ENCODE assay signal across 22 cellular contexts in genomic region chr7:128865996-128866877, GRCh38. TPM values are rescaled to one million over a fixed set of nuclear protein-coding genes. Genes with fewer than 3 reads are reported as not detected.
"Had no signal": no experiment of that assay in that cellular context is flagged by ENCODE, and none has a peak within 500 bp of the region (broad histone marks: within the 10 kb centered on the region; RNA-seq: fewer than 3 reads in every experiment).

No MANE protein-coding gene starts in this region.

- H3K27ac Mint-ChIP-seq: endodermal cell; stimulated activated memory B cell treated with anti-CD40 and anti-IgM and Interleukin-4, amounts not matched to agents 10 μg/mL and 1 μg/mL and 100 μg/mL, for 72 hours; stimulated activated naive CD8-positive, alpha-beta T cell treated with anti-CD3 and anti-CD28 coated beads, Interleukin-15, Interleukin-2, amounts not matched to agents 100 ng/mL and 50 ng/mL, for 24 hours had no signal

- H3K9me3 Mint-ChIP-seq: endodermal cell; naive thymus-derived CD4-positive, alpha-beta T cell; stimulated activated memory B cell treated with anti-CD40 and anti-IgM and Interleukin-4, amounts not matched to agents 10 μg/mL and 1 μg/mL and 100 μg/mL, for 72 hours; stimulated activated naive CD8-positive, alpha-beta T cell treated with anti-CD3 and anti-CD28 coated beads, Interleukin-15, Interleukin-2, amounts not matched to agents 100 ng/mL and 50 ng/mL, for 24 hours had no signal

- ATAC-seq: left cardiac atrium; naive thymus-derived CD4-positive, alpha-beta T cell; psoas muscle; right lobe of liver; stimulated activated memory B cell treated with anti-CD40 and anti-IgM and Interleukin-4, amounts not matched to agents 10 μg/mL and 1 μg/mL and 100 μg/mL, for 72 hours; upper lobe of right lung had no signal

- DNase-seq: effector CD4-positive, alpha-beta T cell; endodermal cell; foreskin melanocyte; head of caudate nucleus; kidney; left cardiac atrium; left ventricle myocardium inferior; naive thymus-derived CD4-positive, alpha-beta T cell; retina; right lobe of liver; stimulated activated CD4-positive, alpha-beta T cell treated with anti-CD3 and anti-CD28 coated beads, Interleukin-4, amount 100 ng/mL, for 1 hour; stimulated activated CD8-positive, alpha-beta memory T cell treated with anti-CD3 and anti-CD28 coated beads, Interleukin-4, amount 100 ng/mL, for 48 hours; tibial artery; upper lobe of right lung had no signal

- FAIRE-seq: kidney had no signal

- H3K9me3 ChIP-seq: left ventricle myocardium inferior, psoas muscle, right lobe of liver, tibial artery, upper lobe of right lung, vagina had no signal

- H2AFZ ChIP-seq: hepatocyte had no signal

- H3K27me3 ChIP-seq: right lobe of liver, vagina had no signal

- H3K27ac ChIP-seq: coronary artery, hepatocyte, left ventricle myocardium inferior, psoas muscle, right lobe of liver, tibial artery, upper lobe of right lung, vagina had no signal

- H3K4me3 ChIP-seq: coronary artery, hepatocyte, left ventricle myocardium inferior, lung, psoas muscle, right lobe of liver, tibial artery, upper lobe of right lung, vagina had no signal

- H3K4me3 Mint-ChIP-seq: endodermal cell; stimulated activated memory B cell treated with anti-CD40 and anti-IgM and Interleukin-4, amounts not matched to agents 10 μg/mL and 1 μg/mL and 100 μg/mL, for 72 hours; stimulated activated naive CD8-positive, alpha-beta T cell treated with anti-CD3 and anti-CD28 coated beads, Interleukin-15, Interleukin-2, amounts not matched to agents 100 ng/mL and 50 ng/mL, for 24 hours had no signal

- H3K4me2 ChIP-seq: hepatocyte had no signal

RNA-seq across cellular contexts. Expression of gene FLNC, which starts 36.0 kb away (rescaled TPM):
- polyA plus RNA-seq: naive thymus-derived CD4-positive, alpha-beta T cell had no signal

RNA-seq across cellular contexts. Expression of gene KCP, which starts 44.3 kb away (rescaled TPM):
- total RNA-seq: dermis microvascular lymphatic vessel endothelial cell had no signal
- polyA plus RNA-seq: naive thymus-derived CD4-positive, alpha-beta T cell had no signal
